In genomic region chr1:76697361-76697760, GRCh38 we compare ENCODE assay signal across 15 cellular contexts.
DNase-seq lines count a peak whose midpoint lies in the region; TF ChIP-seq lines count a peak whose summit lies in the region.
"Had no signal": no experiment of that assay in that cellular context is flagged by ENCODE, and none has a peak within 500 bp of the region (broad histone marks: within the 10 kb centered on the region; RNA-seq: fewer than 3 reads in every experiment).

No MANE protein-coding gene starts in this region.

- H3K9me3 ChIP-seq in spleen: peaks cover 0 to 13% (median 9%) of the 10 kb centered on the region in 8 donors
- H3K9me3 ChIP-seq: Caco-2 had no signal

- intact Hi-C loops in spleen (cut with DNase I; ENCODE audit: low total_unique reads): no loop called here

- H3K4me1 ChIP-seq in spleen: no peaks in the 10 kb centered on the region
- H3K4me1 ChIP-seq: Caco-2 had no signal

- no peaks in the 10 kb centered on the region for H3K27me3 ChIP-seq in spleen (replicated peaks in 1 of 7)

- 90 to 98% (median 94%) methylated on average over 3 of the region's 3 CpGs for WGBS in spleen, 5 donors

- H3K4me3 ChIP-seq in LNCaP clone FGC (ENCODE audit: low read depth, low read length): no peak overlapping the region
- no peak overlapping the region for H3K4me3 ChIP-seq in spleen
- H3K4me3 ChIP-seq: GM12878, GM23338 had no signal

- no peaks in the 10 kb centered on the region for H3K36me3 ChIP-seq in spleen

- TF ChIP-seq CTCF in LNCaP clone FGC (IDR thresholded peaks at IDR 0.05; ENCODE audit: control insufficient read depth, extremely low read depth, insufficient read depth) (no peak), spleen (IDR thresholded peaks at IDR 0.05 in 8 of 11, conservative IDR thresholded peaks at IDR 0.05 in 3 of 11) (no peak)

- no peak for TF ChIP-seq POLR2A in spleen (IDR thresholded peaks at IDR 0.05)

- no peak overlapping the region for H3K27ac ChIP-seq in spleen

- peak; percentile 20 for DNase-seq in NCI-H2171 treated with DMSO at 0.1 percent for 48 hours (lab: John Stamatoyannopoulos, UW)
- DNase-seq in NCI-H2171 (lab: John Stamatoyannopoulos, UW): no peak
- DNase-seq in LNCaP clone FGC (ENCODE audit: low read depth): peak; percentile 61
- DNase-seq in left kidney (ENCODE audit: low read depth, low spot score): peak; percentile 24
- no peak for DNase-seq in spleen
- DNase-seq in COLO829 (ENCODE audit: low spot score): no peak
- DNase-seq: C1 segment of cervical spinal cord; Caco-2; CD4-positive, alpha-beta memory T cell; DMS79; EL; GDM1; H9 had no signal

Comparison
In these comparisons a context has a peak if more than half of its experiments do, and no peak if none do; other contexts are left out.
1. DNase-seq: peak in NCI-H2171 treated with DMSO at 0.1 percent for 48 hours (single experiment), LNCaP clone FGC (single experiment) and left kidney (single experiment); none in NCI-H2171 (single experiment), spleen (single experiment) and COLO829 (single experiment).